Comparison of ENCODE assay signal across 8 cellular contexts in the genomic region with DNA sequence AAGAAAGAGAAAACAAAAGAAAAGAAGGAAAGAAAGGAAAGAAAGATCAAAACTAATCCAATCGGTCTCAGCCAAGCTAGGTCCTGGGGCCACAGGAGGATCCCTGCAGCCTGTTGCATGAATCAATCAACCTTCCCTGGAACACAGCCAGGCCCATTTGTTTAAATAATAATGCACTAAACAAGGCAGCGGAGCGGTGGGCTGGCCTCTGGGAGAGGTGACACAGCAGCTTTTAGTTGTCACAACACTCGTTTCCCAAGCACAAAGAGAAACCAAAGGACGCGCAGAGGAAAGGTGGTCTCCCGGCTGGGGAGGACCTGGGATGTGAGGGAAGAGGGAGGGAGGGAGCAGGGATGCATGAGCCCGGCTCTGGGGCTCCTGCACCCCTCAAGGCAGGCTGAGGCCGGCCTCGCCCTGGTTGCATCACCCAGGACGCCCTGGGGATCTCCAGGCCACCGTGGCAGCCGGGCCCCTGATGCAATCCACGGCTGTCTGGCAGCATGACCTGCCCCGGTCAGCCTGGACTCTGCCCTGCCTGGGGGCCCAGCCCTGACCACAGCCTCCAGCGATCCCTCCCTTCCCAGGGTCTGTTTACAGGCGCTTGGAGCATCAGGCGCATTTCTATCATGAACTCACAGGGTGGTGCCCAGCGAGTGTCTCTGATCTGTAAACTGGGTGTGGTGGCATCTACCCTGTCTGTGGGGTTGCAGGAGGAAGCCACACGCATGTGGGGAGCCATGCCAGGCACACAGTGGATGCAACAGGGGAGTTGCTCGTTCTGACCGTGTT. TPM values are rescaled to one million over a fixed set of nuclear protein-coding genes. Genes with fewer than 3 reads are reported as not detected.
DNase-seq lines count a peak whose midpoint lies in the region; ATAC-seq and TF ChIP-seq lines count a peak whose summit lies in the region.

No MANE protein-coding gene starts in this region.

- intact Hi-C loops in Caco-2 (cut with micrococcal nuclease; ENCODE audit: unreplicated experiment) = loop anchor here (1.0 to 5.0 kb wide), 3 partner anchors 26 to 67 kb away; a partner anchor contains a TSS
- intact Hi-C loops in OCI-LY7 (cut with micrococcal nuclease; ENCODE audit: unreplicated experiment) = no loop called here

- ATAC-seq in GM19324 (IDR thresholded peaks at IDR 0.05; ENCODE audit: low FRiP score, unreplicated experiment) = no peak

- no TSS peak for BruUV-seq in Caco-2 (replicated peaks; lab: Mats Ljungman, UMichigan)
- BruUV-seq in OCI-LY7 (replicated peaks; lab: Mats Ljungman, UMichigan) = no TSS peak

- peak overlapping the region; percentile 100 for H3K27ac Mint-ChIP-seq in Caco-2 (ENCODE audit: unreplicated experiment)

- CTCF ChIA-PET in Caco-2 (lab: Charles Lee) = interaction anchor here (0.7 kb wide), 1 partner anchor 25 kb away, joined by 4 read pairs; no protein-coding TSS in a partner anchor
- CTCF ChIA-PET in OCI-LY7 (lab: Charles Lee; ENCODE audit: unreplicated experiment) = no interaction called here

- no peaks in the 10 kb centered on the region for H4K20me1 ChIP-seq in OCI-LY7 (ENCODE audit: insufficient read depth, low read length)

- H3K9me3 Mint-ChIP-seq in Caco-2 (ENCODE audit: unreplicated experiment) = no peaks in the 10 kb centered on the region

- TF ChIP-seq CTCF in Caco-2 (IDR thresholded peaks at IDR 0.05; ENCODE audit: insufficient read depth in 1 of 2, low read depth in 1 of 2, low read length in 1 of 2, severe bottlenecking in 1 of 2, unreplicated experiment in 1 of 2) (no peak), OCI-LY7 (conservative IDR thresholded peaks at IDR 0.05; ENCODE audit: low read length) (no peak)

- no peaks in the 10 kb centered on the region for H3K27me3 Mint-ChIP-seq in Caco-2 (ENCODE audit: insufficient read depth, unreplicated experiment)

- DNase-seq in Caco-2 (peak; percentile 96), LoVo (ENCODE audit: low spot score) (peak; percentile 91), SW480 (ENCODE audit: low spot score) (peak; percentile 97), glomerular visceral epithelial cell (ENCODE audit: extremely low spot score) (peak; percentile 71), renal cortical epithelial cell (ENCODE audit: low read depth) (peak; percentile 80), OCI-LY7 (ENCODE audit: low spot score) (no peak)
- no peak for DNase-seq in activated CD8-positive, alpha-beta memory T cell treated with anti-CD3 and anti-CD28 coated beads for 24 hours

- no peaks in the 10 kb centered on the region for H3K36me3 ChIP-seq in Caco-2 (ENCODE audit: control insufficient read depth, insufficient read depth, low read length)
- H3K36me3 ChIP-seq in OCI-LY7 (ENCODE audit: insufficient read depth, low read length) = no peaks in the 10 kb centered on the region

- peaks cover 38% of the 10 kb centered on the region for H3K4me1 ChIP-seq in Caco-2
- no peaks in the 10 kb centered on the region for H3K4me1 ChIP-seq in OCI-LY7 (ENCODE audit: insufficient read depth, low read length, poor library complexity, severe bottlenecking)

- H2AFZ ChIP-seq in OCI-LY7 (ENCODE audit: low read length) = no peak overlapping the region

- no peak overlapping the region for H3K4me2 ChIP-seq in OCI-LY7 (ENCODE audit: low read length)

- H3K4me1 Mint-ChIP-seq in Caco-2 (ENCODE audit: low read depth, unreplicated experiment) = peaks cover 49% of the 10 kb centered on the region

- no peaks in the 10 kb centered on the region for H3K27me3 ChIP-seq in Caco-2 (replicated peaks; ENCODE audit: control insufficient read depth, insufficient read depth, low read length)

- peak overlapping the region; percentile 6; the same call in 1 of the 2 replicates for H3K4me3 ChIP-seq in Caco-2 (ENCODE audit: low read depth, low read length)
- H3K4me3 ChIP-seq in OCI-LY7 (ENCODE audit: low read depth, low read length, poor library complexity, severe bottlenecking) = no peak overlapping the region

- H3K9me2 ChIP-seq in OCI-LY7 (ENCODE audit: insufficient read depth, low read length) = no peaks in the 10 kb centered on the region

- H3K9me3 ChIP-seq in Caco-2 (no peaks in the 10 kb centered on the region), OCI-LY7 (ENCODE audit: low read length) (no peaks in the 10 kb centered on the region)

- H3K27ac ChIP-seq in OCI-LY7 (ENCODE audit: low read depth, low read length, poor library complexity, severe bottlenecking) = no peak overlapping the region

- H3K36me3 Mint-ChIP-seq in Caco-2 (ENCODE audit: insufficient read depth, unreplicated experiment) = peaks cover 34% of the 10 kb centered on the region

- H3K4me3 Mint-ChIP-seq in Caco-2 (ENCODE audit: unreplicated experiment) = peak overlapping the region; percentile 68

- no peaks in the 10 kb centered on the region for H3K79me2 ChIP-seq in OCI-LY7 (ENCODE audit: insufficient read depth, low read depth, low read length)

- POLR2A ChIA-PET in Caco-2 (lab: Charles Lee) (interaction anchor here (0.7 kb wide), 1 partner anchor 13 kb away, joined by 4 read pairs; no protein-coding TSS in a partner anchor), OCI-LY7 (lab: Charles Lee) (no interaction called here)

RNA-seq across cellular contexts. Expression of a gene that starts 32.5 kb away (rescaled TPM):
- 3.6 and 4.6 TPM in 2 replicates for total RNA-seq in Caco-2 (2022)
- total RNA-seq in renal cortical epithelial cell = 0.52 and 1.6 TPM in 2 replicates
- total RNA-seq in OCI-LY7 (2014; rRNA removed; shearing (Covaris generic)) = not detected in 2 replicates
- total RNA-seq in OCI-LY7 (2022) = not detected in 2 replicates

RNA-seq across cellular contexts. Expression of a gene that starts 33.8 kb away (rescaled TPM):
- total RNA-seq in Caco-2 (2022) = 61.1 and 63.8 TPM in 2 replicates
- 4.7 and 39.0 TPM in 2 replicates for total RNA-seq in renal cortical epithelial cell
- 1.9 and 4.3 TPM in 2 replicates for total RNA-seq in OCI-LY7 (2014; rRNA removed; shearing (Covaris generic))
- total RNA-seq in OCI-LY7 (2022) = 15.5 and 15.6 TPM in 2 replicates

Comparison
In these comparisons a context has a peak if more than half of its experiments do, and no peak if none do; other contexts are left out.
1. DNase-seq: peak in Caco-2 (2 of 2), LoVo (single experiment), SW480 (single experiment), glomerular visceral epithelial cell (single experiment) and renal cortical epithelial cell (single experiment); none in OCI-LY7 (single experiment) and activated CD8-positive, alpha-beta memory T cell treated with anti-CD3 and anti-CD28 coated beads for 24 hours (single experiment).